ENCODE assay signal across 13 cellular contexts in the genomic region with DNA sequence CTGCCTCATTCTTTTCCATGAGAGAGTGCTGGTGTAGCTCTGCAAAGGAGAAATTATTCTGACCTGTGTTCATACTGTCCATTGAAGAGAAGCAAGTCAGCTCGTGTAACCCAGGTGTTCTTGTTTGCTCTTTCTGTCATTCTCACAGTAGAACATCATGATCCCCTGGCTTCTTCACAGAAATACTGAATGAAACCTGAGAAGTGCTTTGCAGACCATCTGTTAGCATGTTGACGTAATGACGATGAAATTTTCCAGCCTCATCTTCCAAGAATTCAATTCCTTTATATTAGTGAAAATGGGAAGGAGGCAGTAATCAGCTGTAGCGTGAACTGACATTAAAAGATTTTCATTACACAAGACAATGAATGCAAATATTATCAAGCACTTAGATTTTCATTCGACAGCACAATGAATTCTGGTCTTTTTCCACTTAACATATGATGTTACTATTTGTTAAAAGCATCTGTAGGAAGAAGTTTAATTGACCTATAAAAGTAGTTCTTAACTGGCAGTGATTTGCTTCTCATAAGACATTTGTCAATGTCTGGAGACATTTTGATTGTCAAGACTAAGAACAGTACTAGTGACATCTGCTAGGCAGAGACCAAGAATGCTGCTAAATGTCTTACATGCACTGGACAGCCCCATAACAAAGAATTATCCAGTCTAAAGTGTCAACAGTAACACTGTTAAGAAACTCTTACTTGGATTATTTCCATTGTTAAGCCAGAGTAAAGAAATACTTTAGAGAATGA.
DNase-seq lines count a peak whose midpoint lies in the region; ATAC-seq lines count a peak whose summit lies in the region.
"Had no signal": no experiment of that assay in that cellular context is flagged by ENCODE, and none has a peak within 500 bp of the region (broad histone marks: within the 10 kb centered on the region; RNA-seq: fewer than 3 reads in every experiment).

No MANE protein-coding gene starts in this region.

- H2AK5ac ChIP-seq in mesenchymal stem cell (ENCODE audit: low read length, severe bottlenecking) = no peak overlapping the region

- DNase-seq in DMS53 (lab: John Stamatoyannopoulos, UW) = peak; percentile 84
- DNase-seq in NCI-H1092 treated with DMSO at 0.1 percent for 48 hours (lab: John Stamatoyannopoulos, UW) = peak; percentile 43
- DNase-seq in adipocyte (ENCODE audit: low read depth) = peak; percentile 70
- DNase-seq in mesenchymal stem cell = no peak
- no peak for DNase-seq in left ventricle myocardium superior
- no peak for DNase-seq in ecto neural progenitor cell (ENCODE audit: low spot score)
- DNase-seq in RKO (ENCODE audit: low spot score) = no peak
- DNase-seq in left colon = no peak
- DNase-seq: activated CD4-positive, alpha-beta T cell treated with anti-CD3 and anti-CD28 coated beads, Interleukin-2, amount 10 ng/mL, durations not matched to agents 24 days and 14 days; activated naive CD4-positive, alpha-beta T cell treated with Interleukin-2 at 50 U/mL for 16 hours; islet precursor cell; stimulated activated CD4-positive, alpha-beta T cell treated with anti-CD3 and anti-CD28 coated beads, Interleukin-4, amount 100 ng/mL, for 4 hours had no signal

- ATAC-seq in left ventricle myocardium superior (no peak), left colon (no peak)
- ATAC-seq: Right ventricle myocardium inferior had no signal

- H3K4me1 ChIP-seq in adipocyte (ENCODE audit: control insufficient read depth, insufficient read depth, low read length) = peaks cover 7% of the 10 kb centered on the region
- H3K4me1 ChIP-seq in mesenchymal stem cell (ENCODE audit: control insufficient read depth, insufficient read depth, low read depth, low read length) = no peaks in the 10 kb centered on the region

- H3K14ac ChIP-seq in mesenchymal stem cell (ENCODE audit: low read length in 2 of 2) = no peak overlapping the region

- no peak overlapping the region for H2BK120ac ChIP-seq in mesenchymal stem cell (ENCODE audit: low read depth, low read length)

- no peak overlapping the region for H3K4ac ChIP-seq in mesenchymal stem cell (ENCODE audit: low read depth in 1 of 2, low read length in 2 of 2)

- H3K36me3 ChIP-seq in adipocyte (ENCODE audit: control insufficient read depth, insufficient read depth, low read length, severe bottlenecking) (no peaks in the 10 kb centered on the region), mesenchymal stem cell (ENCODE audit: control insufficient read depth in 1 of 2, insufficient read depth in 2 of 2, low read depth in 1 of 2, low read length in 2 of 2) (no peaks in the 10 kb centered on the region)

- H3K27ac ChIP-seq in mesenchymal stem cell (ENCODE audit: low read length, poor library complexity, severe bottlenecking) = peak overlapping the region; percentile 15

- no peak overlapping the region for H3K9ac ChIP-seq in adipocyte (ENCODE audit: low read length)
- no peak overlapping the region for H3K9ac ChIP-seq in mesenchymal stem cell (ENCODE audit: low read length)

- no peaks in the 10 kb centered on the region for H3K79me1 ChIP-seq in mesenchymal stem cell (replicated peaks; ENCODE audit: low read length, poor library complexity, severe bottlenecking)

- no peak overlapping the region for H2BK5ac ChIP-seq in mesenchymal stem cell (ENCODE audit: low read depth, low read length, poor library complexity, severe bottlenecking)

- no peak overlapping the region for H4K8ac ChIP-seq in mesenchymal stem cell (ENCODE audit: low read length)

- no peak overlapping the region for H3K4me2 ChIP-seq in mesenchymal stem cell (ENCODE audit: low read length, poor library complexity, severe bottlenecking)

- H2BK12ac ChIP-seq in mesenchymal stem cell (ENCODE audit: low read length in 2 of 2) = no peak overlapping the region

- no peak overlapping the region for H2AFZ ChIP-seq in mesenchymal stem cell (ENCODE audit: low read depth, low read length)

- WGBS in mesenchymal stem cell = 77% methylated on average over 1 of the region's 5 CpGs

- H3K23ac ChIP-seq in mesenchymal stem cell (ENCODE audit: low read length in 2 of 2) = no peak overlapping the region

- intact Hi-C loops in left ventricle myocardium superior (cut with micrococcal nuclease) = no loop called here
- intact Hi-C loops in left colon (cut with DNase I, micrococcal nuclease) = no loop called here

- no peaks in the 10 kb centered on the region for H3K9me3 ChIP-seq in adipocyte (ENCODE audit: control insufficient read depth, low read length)
- no peaks in the 10 kb centered on the region for H3K9me3 ChIP-seq in mesenchymal stem cell (ENCODE audit: control insufficient read depth, low read length)

- H3K4me3 ChIP-seq in adipocyte (ENCODE audit: low read length) (no peak overlapping the region), mesenchymal stem cell (ENCODE audit: insufficient read depth in 1 of 2, low read depth in 1 of 2, low read length in 2 of 2) (no peak overlapping the region)

- no peak overlapping the region for H2BK15ac ChIP-seq in mesenchymal stem cell (ENCODE audit: low read depth, poor library complexity, severe bottlenecking)

- H3K27me3 ChIP-seq in adipocyte (replicated peaks; ENCODE audit: control insufficient read depth, insufficient read depth, low read length) (no peaks in the 10 kb centered on the region), mesenchymal stem cell (ENCODE audit: control insufficient read depth in 1 of 2, insufficient read depth in 1 of 2, low read length in 2 of 2) (no peaks in the 10 kb centered on the region)

- H3K18ac ChIP-seq in mesenchymal stem cell (ENCODE audit: low read depth in 1 of 2, low read length in 2 of 2) = no peak overlapping the region

- no peak overlapping the region for H4K91ac ChIP-seq in mesenchymal stem cell (ENCODE audit: low read length)

Comparison
In these comparisons a context has a peak if more than half of its experiments do, and no peak if none do; other contexts are left out.
1. DNase-seq: peak in DMS53 (single experiment), NCI-H1092 treated with DMSO at 0.1 percent for 48 hours (single experiment) and adipocyte (single experiment); none in mesenchymal stem cell (single experiment), left ventricle myocardium superior (single experiment), ecto neural progenitor cell (single experiment), RKO (single experiment) and left colon (0 of 2).